In the genomic region with DNA sequence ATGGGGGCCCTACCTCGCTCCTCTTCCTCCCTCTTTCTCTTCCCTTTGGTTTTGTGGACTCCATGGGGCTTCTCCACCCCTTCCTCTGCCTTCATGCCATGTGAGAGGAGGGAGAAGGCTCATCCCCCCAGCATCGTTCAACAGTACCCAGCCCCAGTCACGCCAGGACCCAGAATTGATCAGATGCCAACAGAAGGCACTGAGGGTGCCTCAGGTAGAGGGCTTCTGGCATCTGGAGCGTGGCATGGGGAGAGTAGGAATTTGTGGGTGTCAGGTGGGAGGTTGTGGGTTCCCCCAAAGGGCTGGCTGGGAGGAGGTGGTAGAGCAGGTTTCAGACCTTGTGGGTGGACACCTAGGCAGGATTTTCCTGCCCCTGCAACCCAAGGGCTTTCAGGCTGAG, we compare ENCODE assay signal across 13 cellular contexts.
"Had no signal": no experiment of that assay in that cellular context is flagged by ENCODE, and none has a peak within 500 bp of the region (broad histone marks: within the 10 kb centered on the region; RNA-seq: fewer than 3 reads in every experiment).

No MANE protein-coding gene starts in this region.

- H3K79me2 ChIP-seq: parathyroid adenoma had no signal

- H3K27ac ChIP-seq: heart left ventricle, left ventricle myocardium inferior, neural progenitor cell, parathyroid adenoma, psoas muscle, right lobe of liver, skin epidermis, stomach, testis, thyroid gland, transverse colon, upper lobe of left lung had no signal

- H3K4me1 ChIP-seq: heart left ventricle, left ventricle myocardium inferior, neural progenitor cell, parathyroid adenoma, psoas muscle, right lobe of liver, upper lobe of left lung had no signal

- H2AFZ ChIP-seq: parathyroid adenoma had no signal

- H3K4me2 ChIP-seq: neural progenitor cell had no signal

- H3K9ac ChIP-seq: neural progenitor cell, parathyroid adenoma had no signal

- H3K9me3 ChIP-seq: mucosa of descending colon, psoas muscle, right lobe of liver, testis, thyroid gland, transverse colon, upper lobe of left lung had no signal

- H3K36me3 ChIP-seq: heart left ventricle, left ventricle myocardium inferior, neural progenitor cell, right lobe of liver, stomach, thyroid gland, transverse colon, upper lobe of left lung had no signal

- H3K27me3 ChIP-seq: neural progenitor cell, right lobe of liver, testis, thyroid gland, transverse colon, upper lobe of left lung had no signal

- H3K4me3 ChIP-seq: heart left ventricle, left ventricle myocardium inferior, mucosa of descending colon, neural progenitor cell, psoas muscle, right lobe of liver, skin epidermis, stomach, testis, thyroid gland, transverse colon, upper lobe of left lung had no signal
